1 cellular context compared by ENCODE assay signal in the genomic region with DNA sequence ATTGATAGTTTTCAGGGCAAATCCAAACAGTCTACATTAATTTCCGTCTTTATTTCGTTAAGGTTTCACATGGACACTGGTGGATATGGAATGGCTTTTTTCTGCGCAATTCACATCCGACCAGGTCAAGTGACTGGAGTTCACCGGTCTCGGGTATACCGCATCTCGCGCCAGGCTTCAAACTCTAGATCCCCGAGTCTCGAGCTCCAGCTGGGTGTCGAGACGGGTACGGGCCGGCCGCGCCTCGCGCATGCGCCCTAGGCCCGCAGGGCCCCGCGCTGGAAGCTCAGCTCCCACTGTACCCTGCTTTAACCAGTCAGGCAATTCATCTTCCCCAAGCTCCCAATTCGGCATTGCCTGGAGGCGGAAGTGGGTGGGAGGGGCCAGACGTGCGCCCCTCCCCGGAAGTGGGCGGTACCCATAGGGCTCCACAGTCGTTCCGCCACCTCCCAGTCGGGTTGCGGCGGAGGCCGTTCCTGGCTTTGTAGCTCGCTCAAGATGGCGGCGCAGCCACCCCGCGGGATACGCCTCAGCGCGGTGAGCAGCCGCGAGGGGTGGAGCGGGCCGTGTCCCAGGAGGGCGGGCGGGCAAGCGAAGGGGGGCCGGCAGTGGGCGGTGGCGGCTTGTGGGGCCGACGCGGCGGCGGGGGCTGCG.
A peak's percentile ranks its signal among the peaks of the same experiment; 100 is the strongest.
TF ChIP-seq lines count a peak whose summit lies in the region.

A gene with protein sequence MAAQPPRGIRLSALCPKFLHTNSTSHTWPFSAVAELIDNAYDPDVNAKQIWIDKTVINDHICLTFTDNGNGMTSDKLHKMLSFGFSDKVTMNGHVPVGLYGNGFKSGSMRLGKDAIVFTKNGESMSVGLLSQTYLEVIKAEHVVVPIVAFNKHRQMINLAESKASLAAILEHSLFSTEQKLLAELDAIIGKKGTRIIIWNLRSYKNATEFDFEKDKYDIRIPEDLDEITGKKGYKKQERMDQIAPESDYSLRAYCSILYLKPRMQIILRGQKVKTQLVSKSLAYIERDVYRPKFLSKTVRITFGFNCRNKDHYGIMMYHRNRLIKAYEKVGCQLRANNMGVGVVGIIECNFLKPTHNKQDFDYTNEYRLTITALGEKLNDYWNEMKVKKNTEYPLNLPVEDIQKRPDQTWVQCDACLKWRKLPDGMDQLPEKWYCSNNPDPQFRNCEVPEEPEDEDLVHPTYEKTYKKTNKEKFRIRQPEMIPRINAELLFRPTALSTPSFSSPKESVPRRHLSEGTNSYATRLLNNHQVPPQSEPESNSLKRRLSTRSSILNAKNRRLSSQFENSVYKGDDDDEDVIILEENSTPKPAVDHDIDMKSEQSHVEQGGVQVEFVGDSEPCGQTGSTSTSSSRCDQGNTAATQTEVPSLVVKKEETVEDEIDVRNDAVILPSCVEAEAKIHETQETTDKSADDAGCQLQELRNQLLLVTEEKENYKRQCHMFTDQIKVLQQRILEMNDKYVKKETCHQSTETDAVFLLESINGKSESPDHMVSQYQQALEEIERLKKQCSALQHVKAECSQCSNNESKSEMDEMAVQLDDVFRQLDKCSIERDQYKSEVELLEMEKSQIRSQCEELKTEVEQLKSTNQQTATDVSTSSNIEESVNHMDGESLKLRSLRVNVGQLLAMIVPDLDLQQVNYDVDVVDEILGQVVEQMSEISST (plus strand): TSS at position 431 of the 654 bp plus-strand sequence. CDS start 68 bp downstream, at position 499.

TF ChIP-seq in A549, 52 proteins besides CTCF, POLR2A, EP300 and RAD21 (continued from another document):
- TF ChIP-seq POLR2AphosphoS2 (conservative IDR thresholded peaks at IDR 0.05; ENCODE audit: low read length) (no peak), ESRRA (IDR thresholded peaks at IDR 0.05; ENCODE audit: borderline replicate concordance, low read length) (no peak), E2F6 (IDR thresholded peaks at IDR 0.05; ENCODE audit: borderline replicate concordance, low read depth) (peak; percentile 81)
